Comparison of ENCODE assay signal across 1 cellular context in the genomic region with DNA sequence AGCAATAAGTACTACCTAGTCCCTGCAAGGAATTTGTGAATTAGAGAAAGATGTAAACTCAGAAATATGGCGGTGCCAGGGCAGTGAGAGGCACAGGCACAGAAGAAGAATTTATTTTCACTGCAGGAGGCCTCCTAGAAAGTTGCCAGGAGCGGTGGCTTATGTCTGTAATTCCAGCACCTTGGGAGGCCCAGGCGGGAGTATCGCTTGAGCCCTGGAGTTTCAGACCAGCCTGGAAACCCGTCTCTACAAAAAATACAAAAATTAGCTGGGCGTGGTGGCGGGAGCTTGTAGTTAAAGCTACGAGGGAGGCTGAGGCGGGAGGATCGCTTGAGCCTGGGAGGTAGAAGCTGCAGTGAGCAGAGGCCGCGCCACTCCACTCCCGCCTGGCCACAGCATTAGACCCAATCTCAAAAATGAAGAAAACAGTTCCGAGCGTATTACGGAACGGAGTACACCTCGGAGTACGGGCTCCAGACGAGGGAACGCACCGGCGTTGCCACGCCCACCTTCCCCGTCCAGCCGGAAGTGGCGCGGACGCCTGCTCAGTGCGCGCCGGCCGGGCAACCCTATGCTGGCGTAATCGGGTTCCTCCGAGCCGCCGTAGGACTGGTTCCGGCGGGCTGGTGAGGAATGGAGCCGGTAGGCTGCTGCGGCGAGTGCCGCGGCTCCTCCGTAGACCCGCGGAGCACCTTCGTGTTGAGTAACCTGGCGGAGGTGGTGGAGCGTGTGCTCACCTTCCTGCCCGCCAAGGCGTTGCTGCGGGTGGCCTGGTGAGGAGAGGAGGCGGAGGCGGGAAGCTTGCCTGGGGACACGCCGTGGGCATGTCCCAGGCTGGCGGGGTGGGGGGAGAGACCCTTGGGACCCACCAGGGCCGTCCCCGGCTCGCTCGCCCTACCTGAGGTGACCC.
TF ChIP-seq lines count a peak whose summit lies in the region.

A gene (plus strand): TSS at position 548 of the 910 bp plus-strand sequence. CDS start 86 bp downstream, at position 634.

TF ChIP-seq in A549, 52 proteins besides CTCF, POLR2A, EP300 and RAD21 (continued from another document):
- TF ChIP-seq CBX2 (IDR thresholded peaks at IDR 0.05; ENCODE audit: borderline replicate concordance, low read depth) (no peak), HEYL (CRISPR knock-in tag; IDR thresholded peaks at IDR 0.05) (no peak), RNF2 (IDR thresholded peaks at IDR 0.05; ENCODE audit: borderline replicate concordance, low read depth) (no peak), MAZ (IDR thresholded peaks at IDR 0.05; ENCODE audit: borderline replicate concordance, low read depth, low read length) (no peak), RARB (CRISPR knock-in tag; IDR thresholded peaks at IDR 0.05) (no peak), JUN (IDR thresholded peaks at IDR 0.05) (peak; percentile 79 to 97; a peak in 4 of 5 replicates), MYC (IDR thresholded peaks at IDR 0.05; ENCODE audit: borderline replicate concordance, low read length) (peak; percentile 88), CHD4 (IDR thresholded peaks at IDR 0.05; ENCODE audit: borderline replicate concordance) (no peak), GATA3 (IDR thresholded peaks at IDR 0.05; ENCODE audit: borderline replicate concordance) (peak; percentile 38; the same call in 1 of the 2 replicates), FOXS1 (CRISPR knock-in tag; IDR thresholded peaks at IDR 0.05) (no peak), ZNF302 (CRISPR knock-in tag; IDR thresholded peaks at IDR 0.05) (no peak), RFX5 (IDR thresholded peaks at IDR 0.05) (0 out of 2 replicates have a peak, but pooled peaks have one; percentile 27), NR3C1 (IDR thresholded peaks at IDR 0.05) (no peak), CEBPB (IDR thresholded peaks at IDR 0.05) (peak; percentile 34 to 82; a peak in 2 of 4 replicates), SREBF2 (IDR thresholded peaks at IDR 0.05) (no peak), SMC3 (IDR thresholded peaks at IDR 0.05) (no peak), KDM5A (IDR thresholded peaks at IDR 0.05) (peak; percentile 67; the same call in 1 of the 2 replicates), ESRRA (IDR thresholded peaks at IDR 0.05; ENCODE audit: borderline replicate concordance, low read length) (no peak), TFCP2L1 (CRISPR knock-in tag; IDR thresholded peaks at IDR 0.05) (peak; percentile 73), FOSL2 (IDR thresholded peaks at IDR 0.05) (no peak), FOSL2 (CRISPR knock-in tag; IDR thresholded peaks at IDR 0.05) (no peak), HOXA7 (CRISPR knock-in tag; IDR thresholded peaks at IDR 0.05) (no peak), HOXB5 (CRISPR knock-in tag; IDR thresholded peaks at IDR 0.05) (peak; percentile 39; the same call in 1 of the 2 replicates), EHF (CRISPR knock-in tag; IDR thresholded peaks at IDR 0.05) (no peak), CHD2 (IDR thresholded peaks at IDR 0.05; ENCODE audit: low read length, partially characterized antibody) (no peak), POLR2AphosphoS2 (conservative IDR thresholded peaks at IDR 0.05; ENCODE audit: low read length) (no peak), ZC3H11A (IDR thresholded peaks at IDR 0.05) (peak; percentile 4; the same call in 1 of the 2 replicates), MAFK (IDR thresholded peaks at IDR 0.05; ENCODE audit: partially characterized antibody) (no peak), NPAS2 (CRISPR knock-in tag; IDR thresholded peaks at IDR 0.05; ENCODE audit: borderline replicate concordance) (no peak), EHMT2 (IDR thresholded peaks at IDR 0.05; ENCODE audit: low read depth) (no peak), PHF8 (IDR thresholded peaks at IDR 0.05; ENCODE audit: borderline replicate concordance, low read depth) (peak; percentile 45; the same call in 1 of the 2 replicates), HDAC2 (IDR thresholded peaks at IDR 0.05) (no peak; the same call in 1 of the 2 replicates), HOXB13 (CRISPR knock-in tag; IDR thresholded peaks at IDR 0.05; ENCODE audit: low read depth) (no peak), KDM1A (IDR thresholded peaks at IDR 0.05; ENCODE audit: low read depth) (no peak), ZSCAN20 (CRISPR knock-in tag; IDR thresholded peaks at IDR 0.05) (no peak)
- TF ChIP-seq, protein P1, sequence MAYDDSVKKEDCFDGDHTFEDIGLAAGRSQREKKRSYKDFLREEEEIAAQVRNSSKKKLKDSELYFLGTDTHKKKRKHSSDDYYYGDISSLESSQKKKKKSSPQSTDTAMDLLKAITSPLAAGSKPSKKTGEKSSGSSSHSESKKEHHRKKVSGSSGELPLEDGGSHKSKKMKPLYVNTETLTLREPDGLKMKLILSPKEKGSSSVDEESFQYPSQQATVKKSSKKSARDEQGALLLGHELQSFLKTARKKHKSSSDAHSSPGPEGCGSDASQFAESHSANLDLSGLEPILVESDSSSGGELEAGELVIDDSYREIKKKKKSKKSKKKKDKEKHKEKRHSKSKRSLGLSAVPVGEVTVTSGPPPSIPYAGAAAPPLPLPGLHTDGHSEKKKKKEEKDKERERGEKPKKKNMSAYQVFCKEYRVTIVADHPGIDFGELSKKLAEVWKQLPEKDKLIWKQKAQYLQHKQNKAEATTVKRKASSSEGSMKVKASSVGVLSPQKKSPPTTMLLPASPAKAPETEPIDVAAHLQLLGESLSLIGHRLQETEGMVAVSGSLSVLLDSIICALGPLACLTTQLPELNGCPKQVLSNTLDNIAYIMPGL (CRISPR knock-in tag; IDR thresholded peaks at IDR 0.05; ENCODE audit: borderline replicate concordance) = no peak
- TF ChIP-seq, protein P2, sequence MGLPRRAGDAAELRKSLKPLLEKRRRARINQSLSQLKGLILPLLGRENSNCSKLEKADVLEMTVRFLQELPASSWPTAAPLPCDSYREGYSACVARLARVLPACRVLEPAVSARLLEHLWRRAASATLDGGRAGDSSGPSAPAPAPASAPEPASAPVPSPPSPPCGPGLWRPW (IDR thresholded peaks at IDR 0.05) = no peak
- TF ChIP-seq, protein P3, sequence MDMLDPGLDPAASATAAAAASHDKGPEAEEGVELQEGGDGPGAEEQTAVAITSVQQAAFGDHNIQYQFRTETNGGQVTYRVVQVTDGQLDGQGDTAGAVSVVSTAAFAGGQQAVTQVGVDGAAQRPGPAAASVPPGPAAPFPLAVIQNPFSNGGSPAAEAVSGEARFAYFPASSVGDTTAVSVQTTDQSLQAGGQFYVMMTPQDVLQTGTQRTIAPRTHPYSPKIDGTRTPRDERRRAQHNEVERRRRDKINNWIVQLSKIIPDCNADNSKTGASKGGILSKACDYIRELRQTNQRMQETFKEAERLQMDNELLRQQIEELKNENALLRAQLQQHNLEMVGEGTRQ (IDR thresholded peaks at IDR 0.05) = no peak
- TF ChIP-seq, protein P4, sequence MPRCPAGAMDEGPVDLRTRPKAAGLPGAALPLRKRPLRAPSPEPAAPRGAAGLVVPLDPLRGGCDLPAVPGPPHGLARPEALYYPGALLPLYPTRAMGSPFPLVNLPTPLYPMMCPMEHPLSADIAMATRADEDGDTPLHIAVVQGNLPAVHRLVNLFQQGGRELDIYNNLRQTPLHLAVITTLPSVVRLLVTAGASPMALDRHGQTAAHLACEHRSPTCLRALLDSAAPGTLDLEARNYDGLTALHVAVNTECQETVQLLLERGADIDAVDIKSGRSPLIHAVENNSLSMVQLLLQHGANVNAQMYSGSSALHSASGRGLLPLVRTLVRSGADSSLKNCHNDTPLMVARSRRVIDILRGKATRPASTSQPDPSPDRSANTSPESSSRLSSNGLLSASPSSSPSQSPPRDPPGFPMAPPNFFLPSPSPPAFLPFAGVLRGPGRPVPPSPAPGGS (IDR thresholded peaks at IDR 0.05) = peak; percentile 82; the same call in 2 of the 3 replicates
- TF ChIP-seq, protein P5, sequence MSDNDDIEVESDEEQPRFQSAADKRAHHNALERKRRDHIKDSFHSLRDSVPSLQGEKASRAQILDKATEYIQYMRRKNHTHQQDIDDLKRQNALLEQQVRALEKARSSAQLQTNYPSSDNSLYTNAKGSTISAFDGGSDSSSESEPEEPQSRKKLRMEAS (IDR thresholded peaks at IDR 0.05) = peak; percentile 89
